19 cellular contexts compared by ENCODE assay signal in the genomic region with DNA sequence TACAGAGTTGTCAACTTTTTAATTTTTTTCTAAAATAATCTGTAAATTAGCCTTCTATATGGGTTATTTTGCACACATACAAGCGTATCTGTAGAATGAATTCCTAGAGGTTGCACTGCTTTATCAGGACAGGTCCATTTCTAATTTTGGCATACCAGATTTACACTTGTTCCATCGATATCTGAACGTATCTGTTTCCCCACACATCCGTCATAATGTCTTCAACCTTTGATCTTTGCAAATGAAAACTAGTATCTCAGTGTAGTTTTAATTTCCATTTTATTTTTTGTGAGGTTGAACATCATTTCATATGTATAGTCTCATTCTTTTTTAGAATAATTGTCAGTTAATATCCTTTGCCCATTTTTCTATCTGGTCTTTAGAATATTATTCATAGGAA. TPM values are rescaled to one million over a fixed set of nuclear protein-coding genes. Genes with fewer than 3 reads are reported as not detected.
DNase-seq lines count a peak whose midpoint lies in the region; ATAC-seq, FAIRE-seq and TF ChIP-seq lines count a peak whose summit lies in the region.
"Had no signal": no experiment of that assay in that cellular context is flagged by ENCODE, and none has a peak within 500 bp of the region (broad histone marks: within the 10 kb centered on the region; RNA-seq: fewer than 3 reads in every experiment).

No MANE protein-coding gene starts in this region.

- no peak overlapping the region for H2AFZ ChIP-seq in HepG2 (ENCODE audit: low read length)

- in situ Hi-C loops in HepG2 (cut with HindIII; ENCODE audit: extremely low pct_ligation_motif_present, low pct_unique_long_range_greater_than_20kb), result no loop called here

- no peak overlapping the region for H3K9ac ChIP-seq in liver (ENCODE audit: low read depth in 1 of 2, low read length in 2 of 2)
- no peak overlapping the region for H3K9ac ChIP-seq in HepG2 (ENCODE audit: insufficient read depth, low read depth, low read length)
- H3K9ac ChIP-seq: BLaER1 had no signal

- peaks cover 0 to 6% (median 2%) of the 10 kb centered on the region in 4 donors for H3K36me3 ChIP-seq in liver (ENCODE audit: control insufficient read depth in 4 of 4, insufficient read depth in 3 of 4, low read depth in 1 of 4, low read length in 3 of 4)
- H3K36me3 ChIP-seq in HepG2 (replicated peaks in 1 of 2; ENCODE audit: control insufficient read depth in 1 of 2, insufficient read depth in 2 of 2, low read length in 2 of 2), result peaks cover 0 to 24% of the 10 kb centered on the region in 2 experiments; a peak in 3 of 5 replicates

- CTCF ChIA-PET in HepG2 (lab: Yijun Ruan, JAX; ENCODE audit: low intra/inter-chr PET ratio, low total read pairs), result no interaction called here

- H3K27me3 ChIP-seq in liver (ENCODE audit: control insufficient read depth in 4 of 4, insufficient read depth in 4 of 4, low read length in 3 of 4) (no peaks in the 10 kb centered on the region), HepG2 (ENCODE audit: control insufficient read depth in 1 of 2, insufficient read depth in 2 of 2, low read length in 2 of 2) (no peaks in the 10 kb centered on the region)
- H3K27me3 ChIP-seq: BE2C, BLaER1 had no signal

- no peak for TF ChIP-seq CTCF in liver (IDR thresholded peaks at IDR 0.05; ENCODE audit: low read depth, low read length, missing input control)
- TF ChIP-seq CTCF in HepG2 (CRISPR knock-in tag; IDR thresholded peaks at IDR 0.05), result no peak

- TF ChIP-seq RAD21 in liver (IDR thresholded peaks at IDR 0.05) (no peak), HepG2 (CRISPR knock-in tag; IDR thresholded peaks at IDR 0.05) (no peak)

- H3K4me1 ChIP-seq in liver (ENCODE audit: control insufficient read depth in 4 of 4, insufficient read depth in 4 of 4, low read length in 3 of 4), result peaks cover 5 to 29% (median 8%) of the 10 kb centered on the region in 4 donors
- no peaks in the 10 kb centered on the region for H3K4me1 ChIP-seq in HepG2 (ENCODE audit: insufficient read depth, low read length)
- H3K4me1 ChIP-seq: BE2C had no signal

- H3K4me3 ChIP-seq in liver (ENCODE audit: low read depth in 1 of 3, low read length in 3 of 3) (no peak overlapping the region), HepG2 (replicated peaks in 1 of 3; ENCODE audit: insufficient read depth in 1 of 3, low read depth in 2 of 3, low read length in 3 of 3) (no peak overlapping the region)
- H3K4me3 ChIP-seq: BLaER1 had no signal

- H3K4me2 ChIP-seq in HepG2 (ENCODE audit: low read depth, low read length), result no peak overlapping the region
- H3K4me2 ChIP-seq: BLaER1 had no signal

- no peak overlapping the region for H3K27ac ChIP-seq in liver (ENCODE audit: low read depth in 1 of 2, low read length in 2 of 2)
- no peak overlapping the region for H3K27ac ChIP-seq in HepG2 (ENCODE audit: extremely low read length, insufficient read depth, low read length)
- H3K27ac ChIP-seq: 22Rv1, BLaER1 had no signal

- POLR2A ChIA-PET in HepG2 (lab: Yijun Ruan, JAX), result no interaction called here

- peaks cover 49% of the 10 kb centered on the region for H3K79me2 ChIP-seq in HepG2 (ENCODE audit: insufficient read depth, low read length)

- intact Hi-C loops in HepG2 (cut with micrococcal nuclease; ENCODE audit: unreplicated experiment), result no loop called here

- no peak for DNase-seq in HepG2 (ENCODE audit: low spot score)
- DNase-seq in left lobe of liver (ENCODE audit: low spot score), result no peak
- DNase-seq in DMS153 treated with DMSO at 0.1 percent for 48 hours (lab: John Stamatoyannopoulos, UW; ENCODE audit: unreplicated experiment), result no peak
- DNase-seq: ACHN; BE2C; C1 segment of cervical spinal cord; CD4-positive, alpha-beta memory T cell; CD4-positive, CD25-positive, alpha-beta regulatory T cell; CD8-positive, alpha-beta memory T cell; COR-L47; DMS 273 treated with DMSO at 0.1 percent for 48 hours; DMS153; DMS79 treated with DMSO at 0.1 percent for 48 hours; GF-D8 had no signal

- no peak for TF ChIP-seq EP300 in HepG2 (IDR thresholded peaks at IDR 0.05; ENCODE audit: low read depth in 2 of 2, low read length in 2 of 2)
- no peak for TF ChIP-seq EP300 in HepG2 (CRISPR knock-in tag; IDR thresholded peaks at IDR 0.05; ENCODE audit: borderline replicate concordance)

- peaks cover 4% of the 10 kb centered on the region; the same call in 1 of the 2 replicates for H4K20me1 ChIP-seq in HepG2 (ENCODE audit: insufficient read depth, low read length)

- H3K9me3 ChIP-seq in liver (ENCODE audit: control insufficient read depth in 4 of 4, low read length in 3 of 4) (no peaks in the 10 kb centered on the region), HepG2 (ENCODE audit: low read length) (no peaks in the 10 kb centered on the region)
- H3K9me3 ChIP-seq: BE2C had no signal

- no peak for ATAC-seq in HepG2
- peak; percentile 48 for ATAC-seq in left lobe of liver
- ATAC-seq in GM18870 (IDR thresholded peaks at IDR 0.05; ENCODE audit: unreplicated experiment), result no peak

- no peak for FAIRE-seq in HepG2 (lab: Jason Lieb, UNC)
- FAIRE-seq: GM12891 had no signal

- TF ChIP-seq POLR2A in HepG2 (IDR thresholded peaks at IDR 0.05; ENCODE audit: insufficient read depth in 1 of 2, low read depth in 2 of 2, low read length in 2 of 2), result no peak

- BruUV-seq in HepG2 (replicated peaks; lab: Mats Ljungman, UMichigan), result no TSS peak

- WGBS in liver, result 60% methylated on average over 4 of the region's 4 CpGs
- WGBS in HepG2 (ENCODE audit: low lambda C conversion rate), result 98% methylated on average over 4 of the region's 4 CpGs

TF ChIP-seq in liver, 16 proteins besides CTCF, POLR2A, EP300 and RAD21:
- TF ChIP-seq NR2F2 (IDR thresholded peaks at IDR 0.05) (no peak), HNF4A (conservative IDR thresholded peaks at IDR 0.05) (peak; percentile 11 to 24)
TF ChIP-seq in liver: peak in this region for 1.

TF ChIP-seq in HepG2, 621 proteins besides CTCF, POLR2A, EP300 and RAD21 (continues in another document):
- TF ChIP-seq NR0B2 (CRISPR knock-in tag; IDR thresholded peaks at IDR 0.05) (no peak), ZFY (CRISPR knock-in tag; IDR thresholded peaks at IDR 0.05) (no peak), SRSF4 (IDR thresholded peaks at IDR 0.05; ENCODE audit: low read depth, low read length, poor library complexity, severe bottlenecking) (no peak), SNAI1 (CRISPR knock-in tag; IDR thresholded peaks at IDR 0.05; ENCODE audit: borderline replicate concordance) (no peak), NCOR1 (IDR thresholded peaks at IDR 0.05; ENCODE audit: borderline replicate concordance, low read length) (no peak), ZNF878 (CRISPR knock-in tag; IDR thresholded peaks at IDR 0.05) (no peak), ZNF292 (CRISPR knock-in tag; IDR thresholded peaks at IDR 0.05; ENCODE audit: borderline replicate concordance, low read depth) (no peak), FOXJ3 (CRISPR knock-in tag; IDR thresholded peaks at IDR 0.05; ENCODE audit: borderline replicate concordance) (no peak), TCF12 (IDR thresholded peaks at IDR 0.05) (no peak), TCF12 (CRISPR knock-in tag; IDR thresholded peaks at IDR 0.05) (no peak), GTF2F1 (IDR thresholded peaks at IDR 0.05; ENCODE audit: low read length) (no peak)
- TF ChIP-seq, protein P1, sequence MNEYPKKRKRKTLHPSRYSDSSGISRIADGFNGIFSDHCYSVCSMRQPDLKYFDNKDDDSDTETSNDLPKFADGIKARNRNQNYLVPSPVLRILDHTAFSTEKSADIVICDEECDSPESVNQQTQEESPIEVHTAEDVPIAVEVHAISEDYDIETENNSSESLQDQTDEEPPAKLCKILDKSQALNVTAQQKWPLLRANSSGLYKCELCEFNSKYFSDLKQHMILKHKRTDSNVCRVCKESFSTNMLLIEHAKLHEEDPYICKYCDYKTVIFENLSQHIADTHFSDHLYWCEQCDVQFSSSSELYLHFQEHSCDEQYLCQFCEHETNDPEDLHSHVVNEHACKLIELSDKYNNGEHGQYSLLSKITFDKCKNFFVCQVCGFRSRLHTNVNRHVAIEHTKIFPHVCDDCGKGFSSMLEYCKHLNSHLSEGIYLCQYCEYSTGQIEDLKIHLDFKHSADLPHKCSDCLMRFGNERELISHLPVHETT (CRISPR knock-in tag; conservative IDR thresholded peaks at IDR 0.05), result no peak

RNA-seq across cellular contexts. Expression of gene SENP6, which starts 22.7 kb away (rescaled TPM):
- total RNA-seq in liver (10 to 100 TPM; 41.4 to 42.3 TPM), HepG2 (2016; rRNA removed; fragmentation: Illumina TruSeq; extraction: Trizol) (45.2 and 50.1 TPM in 2 replicates), left lobe of liver (23.9 TPM)
- polyA plus RNA-seq in liver (10 to 100 TPM; 12.2 to 12.3 TPM), HepG2 (2011; rRNA removed) (19.1 and 21.9 TPM in 2 replicates)
- total RNA-seq in HepG2 (2016; cell fraction: cytosol; rRNA removed; fragmentation: Illumina TruSeq; extraction: Trizol; ENCODE audit: low read depth), result 43.4 and 52.1 TPM in 2 replicates
- 46.6 and 50.2 TPM in 2 replicates for total RNA-seq in HepG2 (2016; cell fraction: insoluble cytoplasmic fraction; rRNA removed; fragmentation: Illumina TruSeq; extraction: Trizol)
- total RNA-seq in HepG2 (2016; cell fraction: membrane; rRNA removed; fragmentation: Illumina TruSeq; extraction: Trizol), result 44.9 and 52.8 TPM in 2 replicates
- total RNA-seq in HepG2 (2016; cell fraction: nucleus; rRNA removed; fragmentation: Illumina TruSeq; extraction: Trizol), result 88.3 and 90.7 TPM in 2 replicates
- polyA plus RNA-seq in HepG2 (2011; cell fraction: cytosol; rRNA removed), result 6.0 and 9.0 TPM in 2 replicates
- polyA plus RNA-seq in HepG2 (2011; cell fraction: nucleus; rRNA removed), result 22.1 and 28.2 TPM in 2 replicates
- polyA plus RNA-seq in HepG2 (2012), result 30.3 and 36.0 TPM in 2 replicates
- polyA plus RNA-seq in HepG2 (2016; cell fraction: cytosol; fragmentation: Illumina TruSeq; extraction: Trizol; ENCODE audit: low read depth), result 1.9 and 2.2 TPM in 2 replicates
- polyA plus RNA-seq in HepG2 (2016; cell fraction: insoluble cytoplasmic fraction; fragmentation: Illumina TruSeq; extraction: Trizol; ENCODE audit: low read depth), result 46.2 and 47.6 TPM in 2 replicates
- polyA plus RNA-seq in HepG2 (2016; cell fraction: membrane; fragmentation: Illumina TruSeq; extraction: Trizol; ENCODE audit: low read depth), result 7.1 and 7.5 TPM in 2 replicates
- polyA plus RNA-seq in HepG2 (2016; cell fraction: nucleus; fragmentation: Illumina TruSeq; extraction: Trizol; ENCODE audit: insufficient read depth, low read depth), result 113 and 116 TPM in 2 replicates
- polyA minus RNA-seq in HepG2 (2011; rRNA and poly(A)+ RNA removed; ENCODE audit: low replicate concordance), result 7.6 and 10.3 TPM in 2 replicates
- 25.9 and 29.5 TPM in 2 replicates for polyA minus RNA-seq in HepG2 (2011; cell fraction: cytosol; rRNA and poly(A)+ RNA removed)
- 153 and 155 TPM in 2 replicates for polyA minus RNA-seq in HepG2 (2011; cell fraction: nucleus; rRNA and poly(A)+ RNA removed)
